6 cellular contexts compared by ENCODE assay signal in the genomic region with DNA sequence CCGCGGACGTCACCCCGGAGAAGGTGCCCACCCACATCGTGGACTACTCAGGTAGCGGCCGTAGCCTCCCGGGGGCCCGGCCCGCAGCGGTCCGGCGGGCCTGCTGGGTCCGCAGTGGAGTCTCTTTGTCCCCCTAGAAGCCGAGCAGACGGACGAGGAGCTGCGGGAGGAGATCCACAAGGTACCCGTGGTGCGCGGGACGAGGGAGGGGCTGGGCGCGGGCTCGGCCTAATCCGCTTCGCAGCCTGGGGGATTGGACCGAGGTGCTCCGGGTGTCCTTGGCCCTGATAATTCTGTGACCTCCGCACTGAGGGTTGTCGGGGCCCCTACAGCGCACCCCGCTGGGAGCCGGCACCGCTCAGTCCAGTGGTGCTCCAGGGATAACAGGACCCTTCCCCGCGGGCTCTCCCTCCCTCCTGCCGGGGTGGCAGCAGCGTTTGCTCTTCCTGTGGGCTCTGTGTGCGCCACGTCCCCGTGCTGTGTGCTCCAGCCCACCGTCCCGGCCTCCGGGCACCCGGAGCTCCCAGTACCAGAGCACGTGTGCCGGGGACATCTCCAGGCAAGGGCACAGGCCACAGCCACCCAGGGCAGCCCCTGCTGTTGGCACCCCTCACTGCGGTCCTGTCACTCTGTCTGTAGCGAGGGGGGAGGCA. TPM values are rescaled to one million over a fixed set of nuclear protein-coding genes. Genes with fewer than 3 reads are reported as not detected.
DNase-seq lines count a peak whose midpoint lies in the region; ATAC-seq and TF ChIP-seq lines count a peak whose summit lies in the region.

No MANE protein-coding gene starts in this region.

- TF ChIP-seq POLR2A in body of pancreas (IDR thresholded peaks at IDR 0.05): no peak

- no peak overlapping the region for H3K27ac Mint-ChIP-seq in nephron

- no peaks in the 10 kb centered on the region for H3K9me3 ChIP-seq in body of pancreas

- no peaks in the 10 kb centered on the region for H3K27me3 Mint-ChIP-seq in nephron (ENCODE audit: low read depth)

- WGBS in body of pancreas, 2 donors: 5% methylated on average over 48 of the region's 50 CpGs; no CpG with 5 or more reads in 1 of the 2 donors

- H3K27me3 ChIP-seq in body of pancreas: no peaks in the 10 kb centered on the region

- TF ChIP-seq CTCF in body of pancreas (IDR thresholded peaks at IDR 0.05): no peak
- no peak for TF ChIP-seq CTCF in nephron (IDR thresholded peaks at IDR 0.05; ENCODE audit: unreplicated experiment in 3 of 3)

- peaks cover 23% of the 10 kb centered on the region for H3K4me1 ChIP-seq in body of pancreas

- peak overlapping the region; percentile 42 to 80 (median 66) for H3K27ac ChIP-seq in body of pancreas

- H3K9me3 Mint-ChIP-seq in nephron: no peaks in the 10 kb centered on the region

- peak overlapping the region; percentile 70 to 73 for H3K4me3 ChIP-seq in body of pancreas

- intact Hi-C loops in body of pancreas (cut with DNase I): no loop called here

- peaks cover 3% of the 10 kb centered on the region for H3K36me3 Mint-ChIP-seq in nephron (ENCODE audit: low read depth)

- H3K4me3 Mint-ChIP-seq in nephron: peak overlapping the region; percentile 82 to 85 (median 83)

- ATAC-seq in HG03354 (IDR thresholded peaks at IDR 0.05; ENCODE audit: poor library complexity, severe bottlenecking, unreplicated experiment): peak; percentile 8
- ATAC-seq in body of pancreas: no peak
- no peak for ATAC-seq in HG02610 (IDR thresholded peaks at IDR 0.05; ENCODE audit: unreplicated experiment)
- ATAC-seq in HG02973 (IDR thresholded peaks at IDR 0.05; ENCODE audit: unreplicated experiment): no peak

- peaks cover 0 to 21% of the 10 kb centered on the region in 2 donors for H3K36me3 ChIP-seq in body of pancreas (replicated peaks in 1 of 2; ENCODE audit: insufficient read depth in 1 of 2, low read depth in 2 of 2)

- H3K4me1 Mint-ChIP-seq in nephron: no peaks in the 10 kb centered on the region

- DNase-seq in body of pancreas (no peak), SKM-1 (lab: John Stamatoyannopoulos, UW; ENCODE audit: unreplicated experiment) (no peak)

RNA-seq across cellular contexts. Expression of gene RHOT2, which starts 0.7 kb away (rescaled TPM):
- 10 to 100 TPM; 65.6 to 89.0 TPM for total RNA-seq in body of pancreas

RNA-seq across cellular contexts. Expression of gene RHBDL1, which starts 6.8 kb away (rescaled TPM):
- total RNA-seq in body of pancreas: 1 to 10 TPM; 1.8 to 4.3 TPM

RNA-seq across cellular contexts. Expression of gene STUB1, which starts 11.6 kb away (rescaled TPM):
- 100 to 1,000 TPM in 1 of 2 donors, 10 to 100 TPM in 1; 63.3 to 205 TPM for total RNA-seq in body of pancreas

RNA-seq across cellular contexts. Expression of gene JMJD8, which starts 15.5 kb away (rescaled TPM):
- total RNA-seq in body of pancreas: 100 to 1,000 TPM in 1 of 2 donors, 10 to 100 TPM in 1; 49.5 to 128 TPM

RNA-seq across cellular contexts. Expression of gene WDR90, which starts 19.5 kb away (rescaled TPM):
- total RNA-seq in body of pancreas: 100 to 1,000 TPM in 1 of 2 donors, 10 to 100 TPM in 1; 15.8 to 111 TPM
